In the genomic region with DNA sequence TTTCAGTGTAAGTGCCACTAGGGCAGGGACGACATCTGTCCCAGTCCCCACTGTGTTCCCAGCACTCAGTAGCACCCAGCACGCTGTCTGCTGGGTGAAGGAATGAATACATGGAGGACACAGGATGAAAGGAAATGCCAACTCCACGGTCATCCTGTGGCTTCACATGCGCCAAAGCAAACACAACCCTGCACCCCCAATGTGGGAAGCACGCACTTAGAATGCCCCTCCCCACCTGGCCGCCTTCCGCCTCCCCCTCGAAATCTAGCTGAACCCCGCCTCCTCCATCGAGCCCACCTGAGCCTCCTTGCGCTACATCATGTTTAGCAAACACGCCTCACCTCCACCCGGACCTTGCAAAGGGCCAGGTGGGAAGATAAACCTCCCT, we compare ENCODE assay signal across 1 cellular context.
TF ChIP-seq lines count a peak whose summit lies in the region.

No MANE protein-coding gene starts in this region.

TF ChIP-seq in SK-N-SH treated with all-trans-retinoic acid at 6 μM for 48 hours, 23 proteins besides CTCF, POLR2A, EP300 and RAD21 (continued from another document):
- TF ChIP-seq, protein P1, sequence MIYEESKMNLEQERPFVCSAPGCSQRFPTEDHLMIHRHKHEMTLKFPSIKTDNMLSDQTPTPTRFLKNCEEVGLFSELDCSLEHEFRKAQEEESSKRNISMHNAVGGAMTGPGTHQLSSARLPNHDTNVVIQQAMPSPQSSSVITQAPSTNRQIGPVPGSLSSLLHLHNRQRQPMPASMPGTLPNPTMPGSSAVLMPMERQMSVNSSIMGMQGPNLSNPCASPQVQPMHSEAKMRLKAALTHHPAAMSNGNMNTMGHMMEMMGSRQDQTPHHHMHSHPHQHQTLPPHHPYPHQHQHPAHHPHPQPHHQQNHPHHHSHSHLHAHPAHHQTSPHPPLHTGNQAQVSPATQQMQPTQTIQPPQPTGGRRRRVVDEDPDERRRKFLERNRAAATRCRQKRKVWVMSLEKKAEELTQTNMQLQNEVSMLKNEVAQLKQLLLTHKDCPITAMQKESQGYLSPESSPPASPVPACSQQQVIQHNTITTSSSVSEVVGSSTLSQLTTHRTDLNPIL (CRISPR knock-in tag; IDR thresholded peaks at IDR 0.05; ENCODE audit: low read depth): no peak
- TF ChIP-seq PPARA (CRISPR knock-in tag; IDR thresholded peaks at IDR 0.05; ENCODE audit: borderline replicate concordance) (no peak), RARB (CRISPR knock-in tag; IDR thresholded peaks at IDR 0.05) (no peak)
- TF ChIP-seq, protein P2, sequence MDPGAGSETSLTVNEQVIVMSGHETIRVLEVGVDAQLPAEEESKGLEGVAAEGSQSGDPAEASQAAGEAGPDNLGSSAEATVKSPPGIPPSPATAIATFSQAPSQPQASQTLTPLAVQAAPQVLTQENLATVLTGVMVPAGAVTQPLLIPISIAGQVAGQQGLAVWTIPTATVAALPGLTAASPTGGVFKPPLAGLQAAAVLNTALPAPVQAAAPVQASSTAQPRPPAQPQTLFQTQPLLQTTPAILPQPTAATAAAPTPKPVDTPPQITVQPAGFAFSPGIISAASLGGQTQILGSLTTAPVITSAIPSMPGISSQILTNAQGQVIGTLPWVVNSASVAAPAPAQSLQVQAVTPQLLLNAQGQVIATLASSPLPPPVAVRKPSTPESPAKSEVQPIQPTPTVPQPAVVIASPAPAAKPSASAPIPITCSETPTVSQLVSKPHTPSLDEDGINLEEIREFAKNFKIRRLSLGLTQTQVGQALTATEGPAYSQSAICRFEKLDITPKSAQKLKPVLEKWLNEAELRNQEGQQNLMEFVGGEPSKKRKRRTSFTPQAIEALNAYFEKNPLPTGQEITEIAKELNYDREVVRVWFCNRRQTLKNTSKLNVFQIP (CRISPR knock-in tag; IDR thresholded peaks at IDR 0.05; ENCODE audit: borderline replicate concordance, low read depth): no peak
- TF ChIP-seq, protein P3, sequence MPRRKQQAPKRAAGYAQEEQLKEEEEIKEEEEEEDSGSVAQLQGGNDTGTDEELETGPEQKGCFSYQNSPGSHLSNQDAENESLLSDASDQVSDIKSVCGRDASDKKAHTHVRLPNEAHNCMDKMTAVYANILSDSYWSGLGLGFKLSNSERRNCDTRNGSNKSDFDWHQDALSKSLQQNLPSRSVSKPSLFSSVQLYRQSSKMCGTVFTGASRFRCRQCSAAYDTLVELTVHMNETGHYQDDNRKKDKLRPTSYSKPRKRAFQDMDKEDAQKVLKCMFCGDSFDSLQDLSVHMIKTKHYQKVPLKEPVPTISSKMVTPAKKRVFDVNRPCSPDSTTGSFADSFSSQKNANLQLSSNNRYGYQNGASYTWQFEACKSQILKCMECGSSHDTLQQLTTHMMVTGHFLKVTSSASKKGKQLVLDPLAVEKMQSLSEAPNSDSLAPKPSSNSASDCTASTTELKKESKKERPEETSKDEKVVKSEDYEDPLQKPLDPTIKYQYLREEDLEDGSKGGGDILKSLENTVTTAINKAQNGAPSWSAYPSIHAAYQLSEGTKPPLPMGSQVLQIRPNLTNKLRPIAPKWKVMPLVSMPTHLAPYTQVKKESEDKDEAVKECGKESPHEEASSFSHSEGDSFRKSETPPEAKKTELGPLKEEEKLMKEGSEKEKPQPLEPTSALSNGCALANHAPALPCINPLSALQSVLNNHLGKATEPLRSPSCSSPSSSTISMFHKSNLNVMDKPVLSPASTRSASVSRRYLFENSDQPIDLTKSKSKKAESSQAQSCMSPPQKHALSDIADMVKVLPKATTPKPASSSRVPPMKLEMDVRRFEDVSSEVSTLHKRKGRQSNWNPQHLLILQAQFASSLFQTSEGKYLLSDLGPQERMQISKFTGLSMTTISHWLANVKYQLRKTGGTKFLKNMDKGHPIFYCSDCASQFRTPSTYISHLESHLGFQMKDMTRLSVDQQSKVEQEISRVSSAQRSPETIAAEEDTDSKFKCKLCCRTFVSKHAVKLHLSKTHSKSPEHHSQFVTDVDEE (CRISPR knock-in tag; IDR thresholded peaks at IDR 0.05): no peak
TF ChIP-seq in SK-N-SH treated with all-trans-retinoic acid at 6 μM for 48 hours: peak in this region for 0.
